10 cellular contexts compared by ENCODE assay signal in the genomic region with DNA sequence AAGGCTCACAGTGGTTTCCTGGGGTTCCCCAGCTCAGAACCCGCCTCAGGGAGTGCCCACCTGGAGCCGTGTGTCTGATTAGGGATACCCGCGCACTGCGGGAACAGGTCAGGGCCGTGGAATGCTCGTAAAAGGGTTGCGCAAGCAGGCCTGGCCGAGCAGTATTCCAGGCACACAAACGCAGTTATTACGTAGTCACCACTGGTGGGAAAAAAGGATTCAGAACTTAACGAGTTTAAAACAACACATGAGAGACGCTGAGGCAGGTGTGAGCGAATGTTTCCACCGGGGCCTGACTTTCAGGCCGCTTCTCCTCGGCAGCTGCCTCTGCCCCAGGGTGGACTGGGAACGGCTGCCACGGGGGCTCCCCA. TPM values are rescaled to one million over a fixed set of nuclear protein-coding genes. Genes with fewer than 3 reads are reported as not detected.
DNase-seq lines count a peak whose midpoint lies in the region; FAIRE-seq and TF ChIP-seq lines count a peak whose summit lies in the region.
"Had no signal": no experiment of that assay in that cellular context is flagged by ENCODE, and none has a peak within 500 bp of the region (broad histone marks: within the 10 kb centered on the region; RNA-seq: fewer than 3 reads in every experiment).

No MANE protein-coding gene starts in this region.

- no peak overlapping the region for H3K4me3 ChIP-seq in BLaER1

- no peaks in the 10 kb centered on the region for H3K9me3 Mint-ChIP-seq in mesothelial cell of epicardium
- H3K9me3 Mint-ChIP-seq in activated T-cell treated with anti-CD3 and anti-CD28 coated beads, Interleukin-2, amount 50 U/mL, for 24 hours: no peaks in the 10 kb centered on the region
- H3K9me3 Mint-ChIP-seq: activated naive CD4-positive, alpha-beta T cell treated with anti-CD3 and anti-CD28 coated beads for 36 hours had no signal

- H3K27ac Mint-ChIP-seq in mesothelial cell of epicardium: peak overlapping the region; percentile 12
- no peak overlapping the region for H3K27ac Mint-ChIP-seq in activated T-cell treated with anti-CD3 and anti-CD28 coated beads, Interleukin-2, amount 50 U/mL, for 24 hours
- H3K27ac Mint-ChIP-seq: activated naive CD4-positive, alpha-beta T cell treated with anti-CD3 and anti-CD28 coated beads for 36 hours had no signal

- TF ChIP-seq POLR2A in GM12892 (IDR thresholded peaks at IDR 0.05; ENCODE audit: low read depth, low read length): no peak

- H3K4me1 Mint-ChIP-seq in mesothelial cell of epicardium: peaks cover 9% of the 10 kb centered on the region
- H3K4me1 Mint-ChIP-seq in activated T-cell treated with anti-CD3 and anti-CD28 coated beads, Interleukin-2, amount 50 U/mL, for 24 hours (ENCODE audit: low read depth): peaks cover 21% of the 10 kb centered on the region

- no peak overlapping the region for H3K4me3 Mint-ChIP-seq in mesothelial cell of epicardium
- no peak overlapping the region for H3K4me3 Mint-ChIP-seq in activated T-cell treated with anti-CD3 and anti-CD28 coated beads, Interleukin-2, amount 50 U/mL, for 24 hours
- H3K4me3 Mint-ChIP-seq: activated naive CD4-positive, alpha-beta T cell treated with anti-CD3 and anti-CD28 coated beads for 36 hours had no signal

- H3K27ac ChIP-seq in BLaER1: 0 out of 2 replicates have a peak overlapping the region, but pooled peaks have one; percentile 86

- no peaks in the 10 kb centered on the region for H3K27me3 ChIP-seq in BLaER1

- H3K27me3 Mint-ChIP-seq in mesothelial cell of epicardium (ENCODE audit: low read depth): peaks cover 15% of the 10 kb centered on the region
- no peaks in the 10 kb centered on the region for H3K27me3 Mint-ChIP-seq in activated T-cell treated with anti-CD3 and anti-CD28 coated beads, Interleukin-2, amount 50 U/mL, for 24 hours

- H4K20me1 ChIP-seq in BLaER1: peaks cover 9% of the 10 kb centered on the region; the same call in 1 of the 2 replicates

- no peak for FAIRE-seq in GM12892 (lab: Jason Lieb, UNC)

- no peaks in the 10 kb centered on the region for H3K36me3 ChIP-seq in BLaER1

- TF ChIP-seq CTCF in mesothelial cell of epicardium (IDR thresholded peaks at IDR 0.05; ENCODE audit: unreplicated experiment): no peak

- H3K9me3 ChIP-seq in BLaER1: peaks cover 2% of the 10 kb centered on the region

- peaks cover 74% of the 10 kb centered on the region for H3K4me1 ChIP-seq in BLaER1

- peak; percentile 90 for DNase-seq in HuH-7 (ENCODE audit: low spot score)
- peak; percentile 85 for DNase-seq in amniotic epithelial cell (ENCODE audit: low read depth)
- no peak for DNase-seq in mesothelial cell of epicardium (ENCODE audit: low spot score in 2 of 2, unreplicated experiment in 2 of 2)
- DNase-seq in activated T-cell treated with anti-CD3 and anti-CD28 coated beads, Interleukin-2, amount 50 U/mL, for 24 hours: no peak
- no peak for DNase-seq in NOMO-1 treated with dmso at 0.1 percent for 144 hours (lab: John Stamatoyannopoulos, UW; ENCODE audit: unreplicated experiment)
- no peak for DNase-seq in GM12892 (ENCODE audit: insufficient read length)
- no peak for DNase-seq in CD1c-positive myeloid dendritic cell (ENCODE audit: extremely low spot score)
- DNase-seq: activated naive CD4-positive, alpha-beta T cell treated with anti-CD3 and anti-CD28 coated beads for 36 hours had no signal

- H3K36me3 Mint-ChIP-seq in mesothelial cell of epicardium: no peaks in the 10 kb centered on the region
- no peaks in the 10 kb centered on the region for H3K36me3 Mint-ChIP-seq in activated T-cell treated with anti-CD3 and anti-CD28 coated beads, Interleukin-2, amount 50 U/mL, for 24 hours (ENCODE audit: low read depth)

- H3K4me2 ChIP-seq in BLaER1: peak overlapping the region; percentile 98

- H3K9ac ChIP-seq in BLaER1: no peak overlapping the region

RNA-seq across cellular contexts. Expression of a gene that starts 18.2 kb away (rescaled TPM):
- total RNA-seq in mesothelial cell of epicardium: 1.7 to 2.1 TPM (median 1.8 TPM) in 3 replicates
- polyA plus RNA-seq in GM12892 (2012; ENCODE audit: missing spikeins): 0.13 TPM

RNA-seq across cellular contexts. Expression of a gene that starts 32.1 kb away (rescaled TPM):
- 43.1 to 50.8 TPM (median 45.4 TPM) in 3 replicates for total RNA-seq in mesothelial cell of epicardium
- 12.0 TPM for polyA plus RNA-seq in GM12892 (2012; ENCODE audit: missing spikeins)

RNA-seq across cellular contexts. Expression of a gene that starts 35.8 kb away (rescaled TPM):
- not detected in 3 replicates for total RNA-seq in mesothelial cell of epicardium
- not detected for polyA plus RNA-seq in GM12892 (2012; ENCODE audit: missing spikeins)
- total RNA-seq: activated naive CD4-positive, alpha-beta T cell treated with anti-CD3 and anti-CD28 coated beads for 36 hours; mononuclear cell had no signal

Comparison
In these comparisons a context has a peak if more than half of its experiments do, and no peak if none do; other contexts are left out.
1. DNase-seq: peak in HuH-7 (single experiment) and amniotic epithelial cell (single experiment); none in mesothelial cell of epicardium (0 of 2), activated T-cell treated with anti-CD3 and anti-CD28 coated beads, Interleukin-2, amount 50 U/mL, for 24 hours (single experiment), NOMO-1 treated with dmso at 0.1 percent for 144 hours (single experiment), GM12892 (single experiment) and CD1c-positive myeloid dendritic cell (single experiment).